In genomic region chr6:32975886-32976285, GRCh38 we compare ENCODE assay signal across 2 cellular contexts.
TF ChIP-seq lines count a peak whose summit lies in the region.

No MANE protein-coding gene starts in this region.

TF ChIP-seq in A549, 52 proteins besides CTCF, POLR2A, EP300 and RAD21:
- no peak for TF ChIP-seq MYC (IDR thresholded peaks at IDR 0.05; ENCODE audit: borderline replicate concordance, low read length)
- TF ChIP-seq, protein P1, sequence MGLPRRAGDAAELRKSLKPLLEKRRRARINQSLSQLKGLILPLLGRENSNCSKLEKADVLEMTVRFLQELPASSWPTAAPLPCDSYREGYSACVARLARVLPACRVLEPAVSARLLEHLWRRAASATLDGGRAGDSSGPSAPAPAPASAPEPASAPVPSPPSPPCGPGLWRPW (IDR thresholded peaks at IDR 0.05) = no peak
- TF ChIP-seq EHMT2 (IDR thresholded peaks at IDR 0.05; ENCODE audit: low read depth) = no peak
- no peak for TF ChIP-seq KDM1A (IDR thresholded peaks at IDR 0.05; ENCODE audit: low read depth)
- no peak for TF ChIP-seq ZNF302 (CRISPR knock-in tag; IDR thresholded peaks at IDR 0.05)
- TF ChIP-seq BHLHE40 (IDR thresholded peaks at IDR 0.05; ENCODE audit: low read depth, low read length) = no peak
- TF ChIP-seq KDM5A (IDR thresholded peaks at IDR 0.05) = no peak
- TF ChIP-seq EHF (CRISPR knock-in tag; IDR thresholded peaks at IDR 0.05) = no peak
- no peak for TF ChIP-seq HDAC2 (IDR thresholded peaks at IDR 0.05)

TF ChIP-seq in GM23338, 12 proteins besides CTCF, POLR2A, EP300 and RAD21:
- no peak for TF ChIP-seq ZNF462 (CRISPR knock-in tag; IDR thresholded peaks at IDR 0.05)
- no peak for TF ChIP-seq STAT1 (IDR thresholded peaks at IDR 0.05; ENCODE audit: unreplicated experiment)
- TF ChIP-seq CREB1 (CRISPR knock-in tag; IDR thresholded peaks at IDR 0.05; ENCODE audit: low read depth) = no peak
- TF ChIP-seq, protein P2, sequence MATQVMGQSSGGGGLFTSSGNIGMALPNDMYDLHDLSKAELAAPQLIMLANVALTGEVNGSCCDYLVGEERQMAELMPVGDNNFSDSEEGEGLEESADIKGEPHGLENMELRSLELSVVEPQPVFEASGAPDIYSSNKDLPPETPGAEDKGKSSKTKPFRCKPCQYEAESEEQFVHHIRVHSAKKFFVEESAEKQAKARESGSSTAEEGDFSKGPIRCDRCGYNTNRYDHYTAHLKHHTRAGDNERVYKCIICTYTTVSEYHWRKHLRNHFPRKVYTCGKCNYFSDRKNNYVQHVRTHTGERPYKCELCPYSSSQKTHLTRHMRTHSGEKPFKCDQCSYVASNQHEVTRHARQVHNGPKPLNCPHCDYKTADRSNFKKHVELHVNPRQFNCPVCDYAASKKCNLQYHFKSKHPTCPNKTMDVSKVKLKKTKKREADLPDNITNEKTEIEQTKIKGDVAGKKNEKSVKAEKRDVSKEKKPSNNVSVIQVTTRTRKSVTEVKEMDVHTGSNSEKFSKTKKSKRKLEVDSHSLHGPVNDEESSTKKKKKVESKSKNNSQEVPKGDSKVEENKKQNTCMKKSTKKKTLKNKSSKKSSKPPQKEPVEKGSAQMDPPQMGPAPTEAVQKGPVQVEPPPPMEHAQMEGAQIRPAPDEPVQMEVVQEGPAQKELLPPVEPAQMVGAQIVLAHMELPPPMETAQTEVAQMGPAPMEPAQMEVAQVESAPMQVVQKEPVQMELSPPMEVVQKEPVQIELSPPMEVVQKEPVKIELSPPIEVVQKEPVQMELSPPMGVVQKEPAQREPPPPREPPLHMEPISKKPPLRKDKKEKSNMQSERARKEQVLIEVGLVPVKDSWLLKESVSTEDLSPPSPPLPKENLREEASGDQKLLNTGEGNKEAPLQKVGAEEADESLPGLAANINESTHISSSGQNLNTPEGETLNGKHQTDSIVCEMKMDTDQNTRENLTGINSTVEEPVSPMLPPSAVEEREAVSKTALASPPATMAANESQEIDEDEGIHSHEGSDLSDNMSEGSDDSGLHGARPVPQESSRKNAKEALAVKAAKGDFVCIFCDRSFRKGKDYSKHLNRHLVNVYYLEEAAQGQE (IDR thresholded peaks at IDR 0.05; ENCODE audit: unreplicated experiment) = no peak
- no peak for TF ChIP-seq JUNB (IDR thresholded peaks at IDR 0.05; ENCODE audit: unreplicated experiment)
- TF ChIP-seq EZH2phosphoT487 (IDR thresholded peaks at IDR 0.05; ENCODE audit: unreplicated experiment) = no peak
- no peak for TF ChIP-seq NANOG (IDR thresholded peaks at IDR 0.05; ENCODE audit: borderline replicate concordance)
- no peak for TF ChIP-seq POLR2AphosphoS5 (IDR thresholded peaks at IDR 0.05; ENCODE audit: low read depth)
- TF ChIP-seq ZNF331 (CRISPR knock-in tag; IDR thresholded peaks at IDR 0.05; ENCODE audit: low read depth) = no peak
- TF ChIP-seq, protein P3, sequence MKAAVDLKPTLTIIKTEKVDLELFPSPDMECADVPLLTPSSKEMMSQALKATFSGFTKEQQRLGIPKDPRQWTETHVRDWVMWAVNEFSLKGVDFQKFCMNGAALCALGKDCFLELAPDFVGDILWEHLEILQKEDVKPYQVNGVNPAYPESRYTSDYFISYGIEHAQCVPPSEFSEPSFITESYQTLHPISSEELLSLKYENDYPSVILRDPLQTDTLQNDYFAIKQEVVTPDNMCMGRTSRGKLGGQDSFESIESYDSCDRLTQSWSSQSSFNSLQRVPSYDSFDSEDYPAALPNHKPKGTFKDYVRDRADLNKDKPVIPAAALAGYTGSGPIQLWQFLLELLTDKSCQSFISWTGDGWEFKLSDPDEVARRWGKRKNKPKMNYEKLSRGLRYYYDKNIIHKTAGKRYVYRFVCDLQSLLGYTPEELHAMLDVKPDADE (IDR thresholded peaks at IDR 0.05) = no peak
- no peak for TF ChIP-seq ZNF114 (CRISPR knock-in tag; IDR thresholded peaks at IDR 0.05)
- no peak for TF ChIP-seq EZH2 (IDR thresholded peaks at IDR 0.05; ENCODE audit: low read depth, unreplicated experiment)
